23 cellular contexts compared by ENCODE assay signal in the genomic region with DNA sequence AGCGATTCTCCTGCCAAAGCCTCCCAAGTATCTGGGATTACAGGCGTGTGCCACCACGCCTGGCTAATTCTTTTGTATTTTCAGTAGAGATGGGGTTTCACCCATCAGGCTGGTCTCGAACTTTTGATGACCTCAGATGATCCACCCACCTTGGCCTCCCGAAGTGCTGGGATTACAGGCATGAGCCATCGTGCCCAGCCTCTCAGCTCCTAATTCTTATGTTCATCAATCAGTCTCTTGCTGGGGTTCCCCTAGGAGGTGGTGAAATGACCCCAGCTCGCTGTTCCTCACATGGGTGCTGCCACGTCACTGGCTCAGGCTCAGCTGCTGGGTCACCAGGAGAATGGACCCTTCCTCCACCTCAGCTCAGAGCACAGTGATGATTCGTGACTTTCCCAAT. TPM values are rescaled to one million over a fixed set of nuclear protein-coding genes. Genes with fewer than 3 reads are reported as not detected.
"Had no signal": no experiment of that assay in that cellular context is flagged by ENCODE, and none has a peak within 500 bp of the region (broad histone marks: within the 10 kb centered on the region; RNA-seq: fewer than 3 reads in every experiment).

Gene RFPL3 (plus strand): TSS at position 301 of the 400 bp plus-strand sequence. CDS start 205 bp downstream, outside the sequence.

RNA-seq across cellular contexts. Expression of gene RFPL3, which starts in this region (rescaled TPM):
- total RNA-seq: activated CD4-positive, alpha-beta memory T cell treated with anti-CD3 and anti-CD28 coated beads, Interleukin-2, amount 10 ng/mL, durations not matched to agents 7 days and 5 days; activated CD4-positive, alpha-beta T cell treated with anti-CD3 and anti-CD28 coated beads for 36 hours; activated CD4-positive, alpha-beta T cell treated with anti-CD3 and anti-CD28 coated beads, Interleukin-2, amount 10 ng/mL, durations not matched to agents 7 days and 5 days; activated CD8-positive, alpha-beta memory T cell treated with anti-CD3 and anti-CD28 coated beads for 36 hours; activated CD8-positive, alpha-beta T cell treated with anti-CD3 and anti-CD28 coated beads, Interleukin-2, amount 10 ng/mL, durations not matched to agents 7 days and 5 days; activated naive CD4-positive, alpha-beta T cell treated with anti-CD3 and anti-CD28 coated beads for 36 hours; activated naive CD4-positive, alpha-beta T cell treated with anti-CD3 and anti-CD28 coated beads, Interleukin-2, amount 50 U/mL, for 72 hours; activated naive CD8-positive, alpha-beta T cell treated with anti-CD3 and anti-CD28 coated beads for 36 hours; activated T-cell treated with anti-CD3 and anti-CD28 coated beads, Interleukin-2, amount 50 U/mL, for 4 hours; activated T-cell treated with anti-CD3 and anti-CD28 coated beads, Interleukin-2, amount 50 U/mL, for 72 hours; activated T-helper 1 cell treated with anti-CD3 and anti-CD28 coated beads, Interleukin-12 subunit alpha, Interleukin-12 subunit beta, Interleukin-2, Interleukin-4 antibody, amounts not matched to agents 30 ng/mL and 10 ng/mL and 1 ng/mL, durations not matched to agents 14 hours and 24 hours and 36 hours; activated T-helper 17 cell treated with anti-CD3 and anti-CD28 coated beads, Interleukin-2, amount 50 U/mL, for 72 hours; adrenal gland; aorta; astrocyte; body of pancreas; breast epithelium; cardiac septum; T-cell; T-helper 1 cell treated with Interleukin-12 subunit alpha and Interleukin-12 subunit beta and Interleukin-4 antibody, amounts not matched to agents 30 ng/mL and 1 ng/mL, for 36 hours; T-helper 17 cell; T-helper 2 cell treated with Interferon-gamma antibody and Interleukin-4, amounts not matched to agents 100 ng/mL and 5 ng/mL, for 36 hours; WTC11 had no signal
- polyA plus RNA-seq: adrenal gland, aorta had no signal
